In genomic region chr18:59921384-59921891, GRCh38 we compare ENCODE assay signal across 9 cellular contexts. TPM values are rescaled to one million over a fixed set of nuclear protein-coding genes. Genes with fewer than 3 reads are reported as not detected.
DNase-seq lines count a peak whose midpoint lies in the region; ATAC-seq, FAIRE-seq and TF ChIP-seq lines count a peak whose summit lies in the region.
"Had no signal": no experiment of that assay in that cellular context is flagged by ENCODE, and none has a peak within 500 bp of the region (broad histone marks: within the 10 kb centered on the region; RNA-seq: fewer than 3 reads in every experiment).

No MANE protein-coding gene starts in this region.

- dilution Hi-C loops in keratinocyte (cut with MboI; ENCODE audit: extremely low pct_ligation_motif_present, low sequenced_read_pairs): no loop called here

- intact Hi-C loops in A673 (cut with micrococcal nuclease; ENCODE audit: unreplicated experiment): no loop called here

- H3K4me1 ChIP-seq in keratinocyte (ENCODE audit: control insufficient read depth, extremely low read depth, insufficient read depth, low read length) (peaks cover 40% of the 10 kb centered on the region), A673 (ENCODE audit: insufficient read depth, low read length, poor library complexity, severe bottlenecking) (peaks cover 18% of the 10 kb centered on the region)

- no TSS peak for BruUV-seq in A673 (replicated peaks; lab: Mats Ljungman, UMichigan)

- CTCF ChIA-PET in A673 (lab: Charles Lee): no interaction called here

- POLR2A ChIA-PET in A673 (lab: Charles Lee; ENCODE audit: low non-redundant PET): no interaction called here

- no peaks in the 10 kb centered on the region for H4K20me1 ChIP-seq in keratinocyte (ENCODE audit: control insufficient read depth, extremely low read depth, insufficient read depth, low read length)

- FAIRE-seq in keratinocyte (lab: Jason Lieb, UNC): peak; percentile 53

- H3K4me3 ChIP-seq in keratinocyte (ENCODE audit: control insufficient read depth in 2 of 3, extremely low read depth in 1 of 3, insufficient read depth in 2 of 3, low read depth in 1 of 3, low read length in 3 of 3): no peak overlapping the region
- no peak overlapping the region for H3K4me3 ChIP-seq in A673 (ENCODE audit: low read depth, low read length, poor library complexity, severe bottlenecking)
- H3K4me3 ChIP-seq: GM23248 had no signal

- H3K4me2 ChIP-seq in keratinocyte (ENCODE audit: control insufficient read depth, extremely low read depth, insufficient read depth, low read depth, low read length): no peak overlapping the region

- ATAC-seq in GM18505 (IDR thresholded peaks at IDR 0.05; ENCODE audit: unreplicated experiment) (peak; percentile 42), HG02623 (IDR thresholded peaks at IDR 0.05; ENCODE audit: unreplicated experiment) (peak; percentile 47)

- H3K9me3 ChIP-seq in keratinocyte (ENCODE audit: control insufficient read depth, low read depth, low read length): no peaks in the 10 kb centered on the region
- no peaks in the 10 kb centered on the region for H3K9me3 ChIP-seq in A673 (ENCODE audit: low read depth, low read length, poor library complexity, severe bottlenecking)

- no peak for TF ChIP-seq POLR2A in GM18505 (IDR thresholded peaks at IDR 0.05; ENCODE audit: borderline replicate concordance, extremely low read depth, insufficient read depth, insufficient read length)

- DNase-seq in SIG-M5 (lab: John Stamatoyannopoulos, UW): peak; percentile 78
- DNase-seq in keratinocyte (ENCODE audit: low read depth, low spot score): no peak
- DNase-seq in HT-29 (ENCODE audit: low spot score): no peak
- DNase-seq in D341Med (ENCODE audit: low spot score): no peak
- no peak for DNase-seq in amygdala (lab: John Stamatoyannopoulos, UW)
- DNase-seq in A673 (ENCODE audit: low spot score): no peak
- DNase-seq: GM23248 had no signal

- H3K27ac ChIP-seq in keratinocyte (ENCODE audit: control insufficient read depth, insufficient read depth, low read length): no peak overlapping the region
- no peak overlapping the region for H3K27ac ChIP-seq in A673 (ENCODE audit: low read depth, low read length, poor library complexity, severe bottlenecking)
- H3K27ac ChIP-seq: GM23248 had no signal

- no peak for TF ChIP-seq CTCF in keratinocyte (optimal IDR thresholded peaks at IDR 0.05 in 1 of 3, IDR thresholded peaks at IDR 0.05 in 1 of 3, conservative IDR thresholded peaks at IDR 0.05 in 1 of 3; ENCODE audit: extremely low read depth in 1 of 3, insufficient read depth in 2 of 3, low read length in 3 of 3)
- no peak for TF ChIP-seq CTCF in A673 (conservative IDR thresholded peaks at IDR 0.05; ENCODE audit: low read depth, low read length)

- H3K27me3 ChIP-seq in keratinocyte (ENCODE audit: control insufficient read depth, extremely low read depth, insufficient read depth, low read length) (no peaks in the 10 kb centered on the region), A673 (replicated peaks; ENCODE audit: insufficient read depth, low read depth, low read length, poor library complexity) (no peaks in the 10 kb centered on the region)

- no peak overlapping the region for H3K9ac ChIP-seq in keratinocyte (ENCODE audit: control insufficient read depth, extremely low read depth, insufficient read depth, low read length)
- H3K9ac ChIP-seq: GM23248 had no signal

- H3K36me3 ChIP-seq in keratinocyte (ENCODE audit: control insufficient read depth in 2 of 2, extremely low read depth in 1 of 2, insufficient read depth in 2 of 2, low read length in 2 of 2): no peaks in the 10 kb centered on the region
- no peaks in the 10 kb centered on the region for H3K36me3 ChIP-seq in A673 (ENCODE audit: insufficient read depth, low read length, poor library complexity, severe bottlenecking)

- H2AFZ ChIP-seq in keratinocyte (ENCODE audit: control insufficient read depth, low read length): no peak overlapping the region
- H2AFZ ChIP-seq: GM23248 had no signal

- no peaks in the 10 kb centered on the region for H3K79me2 ChIP-seq in keratinocyte (ENCODE audit: control insufficient read depth, insufficient read depth, low read length)

- H3K9me1 ChIP-seq in keratinocyte (ENCODE audit: control insufficient read depth, extremely low read depth, insufficient read depth, low read length): no peaks in the 10 kb centered on the region

RNA-seq across cellular contexts. Expression of gene PMAIP1, which starts 21.6 kb away (rescaled TPM):
- polyA plus RNA-seq in keratinocyte: 24.1 to 49.1 TPM (median 31.8 TPM) in 3 replicates
- 38.1 TPM for polyA plus RNA-seq in keratinocyte (2011; ENCODE audit: low read depth)
- 21.5 and 27.2 TPM in 2 replicates for polyA plus RNA-seq in keratinocyte (2011; cell fraction: cytosol; rRNA removed)
- polyA plus RNA-seq in keratinocyte (2011; cell fraction: nucleus; rRNA removed): 42.2 and 47.9 TPM in 2 replicates
- polyA plus RNA-seq in keratinocyte (2012; ENCODE audit: low replicate concordance): 25.9 and 53.6 TPM in 2 replicates
- 3.7 to 11.4 TPM (median 10.4 TPM) in 3 replicates for polyA minus RNA-seq in keratinocyte
- 23.8 TPM for polyA minus RNA-seq in keratinocyte (2011; cell fraction: cytosol; rRNA and poly(A)+ RNA removed)
- polyA minus RNA-seq in keratinocyte (2011; cell fraction: nucleus; rRNA and poly(A)+ RNA removed): 23.4 and 28.2 TPM in 2 replicates
- 10.4 and 10.5 TPM in 2 replicates for total RNA-seq in HT-29 (2014; rRNA removed; shearing (Covaris generic))
- total RNA-seq in A673 (2021): 43.6 TPM in 2 replicates
